Comparison of ENCODE assay signal across 8 cellular contexts in genomic region chr4:184100297-184100885, GRCh38.
DNase-seq lines count a peak whose midpoint lies in the region; ATAC-seq and TF ChIP-seq lines count a peak whose summit lies in the region.

No MANE protein-coding gene starts in this region.

- TF ChIP-seq CTCF in smooth muscle cell (IDR thresholded peaks at IDR 0.05; ENCODE audit: borderline replicate concordance, insufficient read depth, poor library complexity, severe bottlenecking) (peak; percentile 59), Caco-2 (IDR thresholded peaks at IDR 0.05; ENCODE audit: insufficient read depth in 1 of 2, low read depth in 1 of 2, low read length in 1 of 2, severe bottlenecking in 1 of 2, unreplicated experiment in 1 of 2) (no peak)

- H3K27ac ChIP-seq in smooth muscle cell (ENCODE audit: low read depth), result no peak overlapping the region

- H3K4me3 ChIP-seq in smooth muscle cell, result no peak overlapping the region
- H3K4me3 ChIP-seq in Caco-2 (ENCODE audit: low read depth, low read length), result no peak overlapping the region

- DNase-seq in activated naive CD4-positive, alpha-beta T cell treated with anti-CD3 and anti-CD28 coated beads, Interleukin-2, amount 10 ng/mL, durations not matched to agents 7 days and 5 days, result peak; percentile 46
- no peak for DNase-seq in activated naive CD4-positive, alpha-beta T cell treated with anti-CD3 and anti-CD28 coated beads, Interleukin-2, amount 50 U/mL, for 16 hours
- peak in 2 of 3 experiments; percentile 43 to 45 for DNase-seq in activated CD8-positive, alpha-beta memory T cell treated with anti-CD3 and anti-CD28 coated beads for 48 hours (ENCODE audit: low read depth in 2 of 3, low spot score in 2 of 3)
- DNase-seq in left cardiac atrium (peak; percentile 37), smooth muscle cell (lab: John Stamatoyannopoulos, UW; ENCODE audit: unreplicated experiment) (no peak), AG08395 (ENCODE audit: low spot score) (no peak), Caco-2 (no peak)

- peaks cover 6% of the 10 kb centered on the region for H3K4me1 Mint-ChIP-seq in activated naive CD4-positive, alpha-beta T cell treated with anti-CD3 and anti-CD28 coated beads, Interleukin-2, amount 10 ng/mL, durations not matched to agents 7 days and 5 days
- peaks cover 10% of the 10 kb centered on the region for H3K4me1 Mint-ChIP-seq in Caco-2 (ENCODE audit: low read depth, unreplicated experiment)

- H3K4me2 ChIP-seq in smooth muscle cell, result no peak overlapping the region

- no peaks in the 10 kb centered on the region for H3K27me3 ChIP-seq in smooth muscle cell (ENCODE audit: low read depth)
- H3K27me3 ChIP-seq in Caco-2 (replicated peaks; ENCODE audit: control insufficient read depth, insufficient read depth, low read length), result no peaks in the 10 kb centered on the region

- no peak overlapping the region for H2AFZ ChIP-seq in smooth muscle cell (ENCODE audit: low read depth)

- CTCF ChIA-PET in activated naive CD4-positive, alpha-beta T cell treated with anti-CD3 and anti-CD28 coated beads, Interleukin-2, amount 10 ng/mL, durations not matched to agents 7 days and 5 days (lab: Charles Lee), result interaction anchor here (0.6 to 3.0 kb wide), 6 partner anchors 9 to 1246 kb away, joined by 3 to 10 read pairs (median 3); no protein-coding TSS in a partner anchor
- CTCF ChIA-PET in Caco-2 (lab: Charles Lee), result no interaction called here

- intact Hi-C loops in left cardiac atrium (cut with DNase I) (loop anchor here (2.0 to 5.0 kb wide), 3 partner anchors 57 to 263 kb away; no protein-coding TSS in a partner anchor), Caco-2 (cut with micrococcal nuclease; ENCODE audit: unreplicated experiment) (no loop called here)

- H3K9me3 ChIP-seq in smooth muscle cell (replicated peaks; ENCODE audit: low read depth), result no peaks in the 10 kb centered on the region
- no peaks in the 10 kb centered on the region for H3K9me3 ChIP-seq in Caco-2

- H3F3A ChIP-seq in smooth muscle cell (ENCODE audit: low read depth), result no peaks in the 10 kb centered on the region

- no peaks in the 10 kb centered on the region for H4K20me1 ChIP-seq in smooth muscle cell (ENCODE audit: low read depth)

- H3K36me3 Mint-ChIP-seq in activated naive CD4-positive, alpha-beta T cell treated with anti-CD3 and anti-CD28 coated beads, Interleukin-2, amount 10 ng/mL, durations not matched to agents 7 days and 5 days, result no peaks in the 10 kb centered on the region
- peaks cover 8% of the 10 kb centered on the region for H3K36me3 Mint-ChIP-seq in Caco-2 (ENCODE audit: insufficient read depth, unreplicated experiment)

- H3K4me3 Mint-ChIP-seq in activated naive CD4-positive, alpha-beta T cell treated with anti-CD3 and anti-CD28 coated beads, Interleukin-2, amount 10 ng/mL, durations not matched to agents 7 days and 5 days, result no peak overlapping the region
- H3K4me3 Mint-ChIP-seq in Caco-2 (ENCODE audit: unreplicated experiment), result no peak overlapping the region

- BruUV-seq in Caco-2 (replicated peaks; lab: Mats Ljungman, UMichigan), result no TSS peak

- POLR2A ChIA-PET in Caco-2 (lab: Charles Lee), result no interaction called here

- H3K27ac Mint-ChIP-seq in activated naive CD4-positive, alpha-beta T cell treated with anti-CD3 and anti-CD28 coated beads, Interleukin-2, amount 10 ng/mL, durations not matched to agents 7 days and 5 days, result no peak overlapping the region
- no peak overlapping the region for H3K27ac Mint-ChIP-seq in Caco-2 (ENCODE audit: unreplicated experiment)

- no peak overlapping the region for H3K9ac ChIP-seq in smooth muscle cell (ENCODE audit: low read depth)

- peaks cover 37% of the 10 kb centered on the region for H3K27me3 Mint-ChIP-seq in activated naive CD4-positive, alpha-beta T cell treated with anti-CD3 and anti-CD28 coated beads, Interleukin-2, amount 10 ng/mL, durations not matched to agents 7 days and 5 days
- H3K27me3 Mint-ChIP-seq in Caco-2 (ENCODE audit: insufficient read depth, unreplicated experiment), result no peaks in the 10 kb centered on the region

- H3K9me3 Mint-ChIP-seq in activated naive CD4-positive, alpha-beta T cell treated with anti-CD3 and anti-CD28 coated beads, Interleukin-2, amount 10 ng/mL, durations not matched to agents 7 days and 5 days, result no peaks in the 10 kb centered on the region
- peaks cover 11% of the 10 kb centered on the region for H3K9me3 Mint-ChIP-seq in Caco-2 (ENCODE audit: unreplicated experiment)

- no peaks in the 10 kb centered on the region for H3K36me3 ChIP-seq in smooth muscle cell (ENCODE audit: low read depth)
- H3K36me3 ChIP-seq in Caco-2 (ENCODE audit: control insufficient read depth, insufficient read depth, low read length), result no peaks in the 10 kb centered on the region

- H3K79me2 ChIP-seq in smooth muscle cell (ENCODE audit: low read depth), result no peaks in the 10 kb centered on the region

- ATAC-seq in HG03196 (IDR thresholded peaks at IDR 0.05; ENCODE audit: unreplicated experiment) (peak; percentile 55), left cardiac atrium (peak; percentile 40 to 85)

- 55% methylated on average over 14 of the region's 14 CpGs for WGBS in smooth muscle cell (ENCODE audit: low lambda C conversion rate)

- H3K4me1 ChIP-seq in smooth muscle cell (ENCODE audit: low read depth) (peaks cover 8% of the 10 kb centered on the region), Caco-2 (peaks cover 7% of the 10 kb centered on the region)

Comparison
In these comparisons a context has a peak if more than half of its experiments do, and no peak if none do; other contexts are left out.
1. DNase-seq: peak in activated naive CD4-positive, alpha-beta T cell treated with anti-CD3 and anti-CD28 coated beads, Interleukin-2, amount 10 ng/mL, durations not matched to agents 7 days and 5 days (single experiment), activated CD8-positive, alpha-beta memory T cell treated with anti-CD3 and anti-CD28 coated beads for 48 hours (2 of 3) and left cardiac atrium (single experiment); none in activated naive CD4-positive, alpha-beta T cell treated with anti-CD3 and anti-CD28 coated beads, Interleukin-2, amount 50 U/mL, for 16 hours (single experiment), smooth muscle cell (single experiment), AG08395 (single experiment) and Caco-2 (0 of 2).